In genomic region chr1:3730556-3731247, GRCh38 we compare ENCODE assay signal across 21 cellular contexts. TPM values are rescaled to one million over a fixed set of nuclear protein-coding genes. Genes with fewer than 3 reads are reported as not detected.
"Had no signal": no experiment of that assay in that cellular context is flagged by ENCODE, and none has a peak within 500 bp of the region (broad histone marks: within the 10 kb centered on the region; RNA-seq: fewer than 3 reads in every experiment).

No MANE protein-coding gene starts in this region.

- H3K4me3 ChIP-seq: heart right ventricle, sigmoid colon, skin epidermis had no signal

- H3K4me1 Mint-ChIP-seq: endodermal cell had no signal

- H3K27ac Mint-ChIP-seq: dendritic cell treated with granulocyte-macrophage colony-stimulating factor and Interleukin-4, amounts not matched to agents 40 ng/mL and 50 ng/mL, for 4 days; endodermal cell; naive B cell; nephron had no signal

- H3K27ac ChIP-seq: heart right ventricle, sigmoid colon, skin epidermis had no signal

- H3K9me3 Mint-ChIP-seq: dendritic cell treated with granulocyte-macrophage colony-stimulating factor and Interleukin-4, amounts not matched to agents 40 ng/mL and 50 ng/mL, for 4 days; endodermal cell; naive B cell; nephron had no signal

- H3K4me3 Mint-ChIP-seq: dendritic cell treated with granulocyte-macrophage colony-stimulating factor and Interleukin-4, amounts not matched to agents 40 ng/mL and 50 ng/mL, for 4 days; endodermal cell; naive B cell; nephron had no signal

- DNase-seq: effector CD4-positive, alpha-beta T cell; endodermal cell; foreskin melanocyte; kidney glomerular epithelial cell; mesendoderm; naive B cell; sigmoid colon; stimulated activated naive CD4-positive, alpha-beta T cell treated with Interleukin-2 at 50 U/mL for 16 hours; trophoblast cell had no signal

- H3K9me3 ChIP-seq: heart right ventricle, sigmoid colon had no signal

RNA-seq across cellular contexts. Expression of gene CCDC27, which starts 21.5 kb away (rescaled TPM):
- total RNA-seq: endodermal cell, endothelial cell of umbilical vein, glomerular endothelial cell, heart right ventricle, liver, lung microvascular endothelial cell, omental fat pad, pulmonary artery endothelial cell, sigmoid colon, urinary bladder had no signal
- polyA plus RNA-seq: endothelial cell of umbilical vein, esophagus, liver, sigmoid colon, urinary bladder had no signal

RNA-seq across cellular contexts. Expression of gene SMIM1, which starts 41.8 kb away (rescaled TPM):
- total RNA-seq: urinary bladder had no signal
